14 cellular contexts compared by ENCODE assay signal in the genomic region with DNA sequence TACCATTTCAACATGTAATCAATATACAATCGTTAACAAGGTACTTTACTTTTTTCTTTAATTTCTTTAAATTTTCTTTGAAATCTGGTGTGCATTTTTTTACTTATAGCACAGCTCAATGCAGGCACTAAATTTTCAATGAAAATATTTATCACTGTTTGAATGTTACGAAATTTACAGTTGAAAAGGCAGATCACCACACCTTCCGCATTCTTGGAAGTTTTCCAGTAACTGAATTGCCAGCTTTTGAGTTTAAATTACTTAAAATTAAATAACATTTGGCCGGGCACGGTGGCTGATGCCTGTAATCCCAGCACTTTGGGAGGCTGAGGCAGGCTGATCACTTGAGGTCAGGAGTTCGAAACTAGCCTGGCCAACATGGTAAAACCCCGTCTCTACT.
DNase-seq lines count a peak whose midpoint lies in the region; ATAC-seq and TF ChIP-seq lines count a peak whose summit lies in the region.
"Had no signal": no experiment of that assay in that cellular context is flagged by ENCODE, and none has a peak within 500 bp of the region (broad histone marks: within the 10 kb centered on the region; RNA-seq: fewer than 3 reads in every experiment).

No MANE protein-coding gene starts in this region.

- ATAC-seq in GM23338: no peak
- no peak for ATAC-seq in PC-3
- no peak for ATAC-seq in GM21737 (IDR thresholded peaks at IDR 0.05; ENCODE audit: unreplicated experiment)
- no peak for ATAC-seq in GM19328 (IDR thresholded peaks at IDR 0.05; ENCODE audit: unreplicated experiment)
- ATAC-seq: GM12878, HepG2 had no signal

- H3K4me1 ChIP-seq in GM23338 (ENCODE audit: insufficient read depth) (peaks cover 35% of the 10 kb centered on the region), PC-3 (ENCODE audit: insufficient read depth, low read length) (no peaks in the 10 kb centered on the region)
- H3K4me1 ChIP-seq: BE2C, Caco-2 had no signal

- H3K27ac Mint-ChIP-seq in GM23338: no peak overlapping the region
- H3K27ac Mint-ChIP-seq: CD8-positive, alpha-beta memory T cell; HFFc6 had no signal

- H3K79me2 ChIP-seq in GM23338 (replicated peaks; ENCODE audit: insufficient read depth): no peaks in the 10 kb centered on the region
- H3K79me2 ChIP-seq in PC-3 (ENCODE audit: low read length): no peaks in the 10 kb centered on the region

- peaks cover 39% of the 10 kb centered on the region for H3K4me1 Mint-ChIP-seq in GM23338
- H3K4me1 Mint-ChIP-seq: CD8-positive, alpha-beta memory T cell had no signal

- CTCF ChIA-PET in PC-3 (lab: Charles Lee): no interaction called here

- H4K20me1 ChIP-seq in GM23338 (replicated peaks; ENCODE audit: insufficient read depth): no peaks in the 10 kb centered on the region
- no peaks in the 10 kb centered on the region for H4K20me1 ChIP-seq in PC-3 (ENCODE audit: low read length)

- no peaks in the 10 kb centered on the region for H3K9me2 ChIP-seq in GM23338 (ENCODE audit: insufficient read depth)
- H3K9me2 ChIP-seq in PC-3 (replicated peaks; ENCODE audit: low read length): no peaks in the 10 kb centered on the region

- intact Hi-C loops in PC-3 (cut with micrococcal nuclease): no loop called here

- peaks cover 11% of the 10 kb centered on the region for H3K27me3 Mint-ChIP-seq in GM23338 (ENCODE audit: insufficient read depth, low read depth, poor library complexity)

- no peaks in the 10 kb centered on the region for H3K9me3 ChIP-seq in PC-3 (ENCODE audit: low read length)
- H3K9me3 ChIP-seq: A549, BE2C, Caco-2 had no signal

- H3K4me2 ChIP-seq in GM23338: 0 out of 2 replicates have a peak overlapping the region, but pooled peaks have one; percentile 19
- H3K4me2 ChIP-seq in PC-3 (ENCODE audit: low read length): no peak overlapping the region

- no peak overlapping the region for H3K4me3 Mint-ChIP-seq in GM23338
- H3K4me3 Mint-ChIP-seq: CD8-positive, alpha-beta memory T cell; HFFc6 had no signal

- H2AFZ ChIP-seq in GM23338: no peak overlapping the region
- no peak overlapping the region for H2AFZ ChIP-seq in PC-3 (ENCODE audit: low read length)

- H3K27ac ChIP-seq in GM23338 (ENCODE audit: low read depth): no peak overlapping the region
- no peak overlapping the region for H3K27ac ChIP-seq in PC-3 (ENCODE audit: low read length)

- no peaks in the 10 kb centered on the region for H3K36me3 Mint-ChIP-seq in GM23338 (ENCODE audit: low read depth)
- H3K36me3 Mint-ChIP-seq: CD8-positive, alpha-beta memory T cell had no signal

- H3F3A ChIP-seq in GM23338 (replicated peaks; ENCODE audit: low read depth) (no peaks in the 10 kb centered on the region), PC-3 (ENCODE audit: low read length, unreplicated experiment) (no peaks in the 10 kb centered on the region)

- H3K4me3 ChIP-seq in GM23338: no peak overlapping the region
- no peak overlapping the region for H3K4me3 ChIP-seq in PC-3 (ENCODE audit: low read length)
- H3K4me3 ChIP-seq: A549, GM12878 had no signal

- no peak overlapping the region for H3K9ac ChIP-seq in PC-3 (ENCODE audit: low read length)

- POLR2A ChIA-PET in PC-3 (lab: Charles Lee; ENCODE audit: unreplicated experiment): no interaction called here

- no peaks in the 10 kb centered on the region for H3K9me3 Mint-ChIP-seq in GM23338
- H3K9me3 Mint-ChIP-seq: CD8-positive, alpha-beta memory T cell; HFFc6 had no signal

- TF ChIP-seq CTCF in GM23338 (conservative IDR thresholded peaks at IDR 0.05; ENCODE audit: low read depth in 2 of 2) (no peak), PC-3 (conservative IDR thresholded peaks at IDR 0.05; ENCODE audit: low read depth, low read length) (no peak)

- peak; percentile 57 for DNase-seq in GM23338 (ENCODE audit: low spot score)
- DNase-seq in NOMO-1 (lab: John Stamatoyannopoulos, UW; ENCODE audit: unreplicated experiment in 2 of 2): peak; percentile 63 to 64
- peak; percentile 37 for DNase-seq in PC-3
- no peak for DNase-seq in germinal center (ENCODE audit: low spot score)
- DNase-seq: BE2C; Caco-2; CD8-positive, alpha-beta memory T cell; HCEC 1CT; HFFc6 had no signal

- H3K36me3 ChIP-seq in GM23338 (ENCODE audit: insufficient read depth) (no peaks in the 10 kb centered on the region), PC-3 (ENCODE audit: low read depth, low read length) (no peaks in the 10 kb centered on the region)
- H3K36me3 ChIP-seq: BE2C had no signal

- BruUV-seq in PC-3 (replicated peaks; lab: Mats Ljungman, UMichigan): no TSS peak

- H3K27me3 ChIP-seq in GM23338 (ENCODE audit: insufficient read depth) (no peaks in the 10 kb centered on the region), PC-3 (ENCODE audit: low read length) (0 out of 2 replicates have a peak, but pooled peaks cover 8% of the 10 kb centered on the region)

TF ChIP-seq in GM23338, 12 proteins besides CTCF, POLR2A, EP300 and RAD21 (continues in another document):
- TF ChIP-seq, protein P1, sequence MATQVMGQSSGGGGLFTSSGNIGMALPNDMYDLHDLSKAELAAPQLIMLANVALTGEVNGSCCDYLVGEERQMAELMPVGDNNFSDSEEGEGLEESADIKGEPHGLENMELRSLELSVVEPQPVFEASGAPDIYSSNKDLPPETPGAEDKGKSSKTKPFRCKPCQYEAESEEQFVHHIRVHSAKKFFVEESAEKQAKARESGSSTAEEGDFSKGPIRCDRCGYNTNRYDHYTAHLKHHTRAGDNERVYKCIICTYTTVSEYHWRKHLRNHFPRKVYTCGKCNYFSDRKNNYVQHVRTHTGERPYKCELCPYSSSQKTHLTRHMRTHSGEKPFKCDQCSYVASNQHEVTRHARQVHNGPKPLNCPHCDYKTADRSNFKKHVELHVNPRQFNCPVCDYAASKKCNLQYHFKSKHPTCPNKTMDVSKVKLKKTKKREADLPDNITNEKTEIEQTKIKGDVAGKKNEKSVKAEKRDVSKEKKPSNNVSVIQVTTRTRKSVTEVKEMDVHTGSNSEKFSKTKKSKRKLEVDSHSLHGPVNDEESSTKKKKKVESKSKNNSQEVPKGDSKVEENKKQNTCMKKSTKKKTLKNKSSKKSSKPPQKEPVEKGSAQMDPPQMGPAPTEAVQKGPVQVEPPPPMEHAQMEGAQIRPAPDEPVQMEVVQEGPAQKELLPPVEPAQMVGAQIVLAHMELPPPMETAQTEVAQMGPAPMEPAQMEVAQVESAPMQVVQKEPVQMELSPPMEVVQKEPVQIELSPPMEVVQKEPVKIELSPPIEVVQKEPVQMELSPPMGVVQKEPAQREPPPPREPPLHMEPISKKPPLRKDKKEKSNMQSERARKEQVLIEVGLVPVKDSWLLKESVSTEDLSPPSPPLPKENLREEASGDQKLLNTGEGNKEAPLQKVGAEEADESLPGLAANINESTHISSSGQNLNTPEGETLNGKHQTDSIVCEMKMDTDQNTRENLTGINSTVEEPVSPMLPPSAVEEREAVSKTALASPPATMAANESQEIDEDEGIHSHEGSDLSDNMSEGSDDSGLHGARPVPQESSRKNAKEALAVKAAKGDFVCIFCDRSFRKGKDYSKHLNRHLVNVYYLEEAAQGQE (IDR thresholded peaks at IDR 0.05; ENCODE audit: unreplicated experiment): no peak
- TF ChIP-seq JUNB (IDR thresholded peaks at IDR 0.05; ENCODE audit: unreplicated experiment): no peak
